In the genomic region with DNA sequence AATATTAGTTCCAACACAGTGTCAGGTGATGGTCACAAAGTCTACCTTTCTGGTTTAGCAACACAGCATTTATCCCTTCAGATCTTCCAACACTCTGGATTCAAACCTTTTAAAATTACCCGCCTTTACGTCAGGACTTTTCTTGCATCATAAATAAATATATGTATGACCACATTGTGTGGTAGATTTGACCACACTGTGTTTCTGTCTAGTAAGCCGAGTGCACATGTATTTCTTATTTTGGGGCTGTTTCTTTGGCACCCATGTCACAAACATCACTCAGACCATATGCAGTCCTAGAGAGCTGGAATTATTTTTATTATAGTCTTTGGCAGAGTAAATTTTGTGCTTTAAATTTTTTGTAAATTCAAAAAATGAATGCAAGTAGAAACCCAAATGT, we compare ENCODE assay signal across 14 cellular contexts.
A peak's percentile ranks its signal among the peaks of the same experiment; 100 is the strongest.
DNase-seq lines count a peak whose midpoint lies in the region; ATAC-seq lines count a peak whose summit lies in the region.
"Had no signal": no experiment of that assay in that cellular context is flagged by ENCODE, and none has a peak within 500 bp of the region (broad histone marks: within the 10 kb centered on the region; RNA-seq: fewer than 3 reads in every experiment).

No MANE protein-coding gene starts in this region.

- CTCF ChIA-PET in activated CD8-positive, alpha-beta memory T cell treated with anti-CD3 and anti-CD28 coated beads, Interleukin-2, amount 10 ng/mL, durations not matched to agents 7 days and 5 days (lab: Charles Lee) = interaction anchor here (1.1 to 2.8 kb wide), 2 partner anchors 25 to 30 kb away, joined by 4 to 9 read pairs; no protein-coding TSS in a partner anchor

- H3K36me3 Mint-ChIP-seq in activated CD8-positive, alpha-beta memory T cell treated with anti-CD3 and anti-CD28 coated beads, Interleukin-2, amount 10 ng/mL, durations not matched to agents 7 days and 5 days = peaks cover 45% of the 10 kb centered on the region
- peaks cover 23% of the 10 kb centered on the region for H3K36me3 Mint-ChIP-seq in activated naive CD8-positive, alpha-beta T cell
- H3K36me3 Mint-ChIP-seq in stimulated activated effector memory CD8-positive, alpha-beta T cell treated with anti-CD3 and anti-CD28 coated beads, Interleukin-12 subunit alpha, Interleukin-12 subunit beta, amount 100 ng/mL, for 72 hours = peaks cover 75% of the 10 kb centered on the region

- no peaks in the 10 kb centered on the region for H3K27me3 Mint-ChIP-seq in activated CD8-positive, alpha-beta memory T cell treated with anti-CD3 and anti-CD28 coated beads, Interleukin-2, amount 10 ng/mL, durations not matched to agents 7 days and 5 days
- H3K27me3 Mint-ChIP-seq in activated naive CD8-positive, alpha-beta T cell = no peaks in the 10 kb centered on the region

- ATAC-seq in activated CD8-positive, alpha-beta memory T cell treated with anti-CD3 and anti-CD28 coated beads, Interleukin-2, amount 10 ng/mL, durations not matched to agents 7 days and 5 days = no peak
- peak; percentile 47 for ATAC-seq in stimulated activated effector memory CD8-positive, alpha-beta T cell treated with anti-CD3 and anti-CD28 coated beads, Interleukin-12 subunit alpha, Interleukin-12 subunit beta, amount 100 ng/mL, for 72 hours
- ATAC-seq in GM21381 (IDR thresholded peaks at IDR 0.05; ENCODE audit: unreplicated experiment) = no peak
- ATAC-seq in HG03342 (IDR thresholded peaks at IDR 0.05; ENCODE audit: unreplicated experiment) = no peak

- peaks cover 75% of the 10 kb centered on the region for H3K4me1 Mint-ChIP-seq in activated CD8-positive, alpha-beta memory T cell treated with anti-CD3 and anti-CD28 coated beads, Interleukin-2, amount 10 ng/mL, durations not matched to agents 7 days and 5 days
- peaks cover 84% of the 10 kb centered on the region for H3K4me1 Mint-ChIP-seq in activated naive CD8-positive, alpha-beta T cell (ENCODE audit: low read depth)
- H3K4me1 Mint-ChIP-seq in stimulated activated effector memory CD8-positive, alpha-beta T cell treated with anti-CD3 and anti-CD28 coated beads, Interleukin-12 subunit alpha, Interleukin-12 subunit beta, amount 100 ng/mL, for 72 hours = peaks cover 75% of the 10 kb centered on the region

- no peaks in the 10 kb centered on the region for H3K9me3 Mint-ChIP-seq in activated CD8-positive, alpha-beta memory T cell treated with anti-CD3 and anti-CD28 coated beads, Interleukin-2, amount 10 ng/mL, durations not matched to agents 7 days and 5 days (ENCODE audit: low read depth)
- H3K9me3 Mint-ChIP-seq in activated naive CD8-positive, alpha-beta T cell (ENCODE audit: low read depth) = no peaks in the 10 kb centered on the region
- no peaks in the 10 kb centered on the region for H3K9me3 Mint-ChIP-seq in stimulated activated effector memory CD8-positive, alpha-beta T cell treated with anti-CD3 and anti-CD28 coated beads, Interleukin-12 subunit alpha, Interleukin-12 subunit beta, amount 100 ng/mL, for 72 hours

- no peak for DNase-seq in activated CD8-positive, alpha-beta memory T cell treated with anti-CD3 and anti-CD28 coated beads, Interleukin-2, amount 10 ng/mL, durations not matched to agents 7 days and 5 days
- no peak for DNase-seq in activated CD8-positive, alpha-beta memory T cell treated with anti-CD3 and anti-CD28 coated beads for 24 hours
- DNase-seq in NOMO-1 (lab: John Stamatoyannopoulos, UW; ENCODE audit: unreplicated experiment in 2 of 2) (peak; percentile 3 to 49), COLO829 (ENCODE audit: low spot score) (no peak)
- DNase-seq in stimulated activated effector memory CD8-positive, alpha-beta T cell treated with anti-CD3 and anti-CD28 coated beads, Interleukin-12 subunit alpha, Interleukin-12 subunit beta, amount 100 ng/mL, for 72 hours (ENCODE audit: low spot score in 2 of 2) = no peak
- DNase-seq: activated CD8-positive, alpha-beta memory T cell treated with anti-CD3 and anti-CD28 coated beads, Interleukin-2, amount 50 U/mL, for 48 hours; amniotic stem cell; NCI-H187 treated with DMSO at 0.1 percent for 48 hours; NCI-H524; stimulated activated CD4-positive, alpha-beta T cell treated with anti-CD3 and anti-CD28 coated beads, Interleukin-12 subunit alpha, Interleukin-12 subunit beta, amount 100 ng/mL, for 4 hours had no signal

- H3K4me3 Mint-ChIP-seq in activated CD8-positive, alpha-beta memory T cell treated with anti-CD3 and anti-CD28 coated beads, Interleukin-2, amount 10 ng/mL, durations not matched to agents 7 days and 5 days = no peak overlapping the region
- peak overlapping the region; percentile 64 for H3K4me3 Mint-ChIP-seq in activated naive CD8-positive, alpha-beta T cell
- peak overlapping the region; percentile 29 for H3K4me3 Mint-ChIP-seq in stimulated activated effector memory CD8-positive, alpha-beta T cell treated with anti-CD3 and anti-CD28 coated beads, Interleukin-12 subunit alpha, Interleukin-12 subunit beta, amount 100 ng/mL, for 72 hours

- H3K27ac Mint-ChIP-seq in activated CD8-positive, alpha-beta memory T cell treated with anti-CD3 and anti-CD28 coated beads, Interleukin-2, amount 10 ng/mL, durations not matched to agents 7 days and 5 days = peak overlapping the region; percentile 75
- peak overlapping the region; percentile 91 for H3K27ac Mint-ChIP-seq in activated naive CD8-positive, alpha-beta T cell
- H3K27ac Mint-ChIP-seq in stimulated activated effector memory CD8-positive, alpha-beta T cell treated with anti-CD3 and anti-CD28 coated beads, Interleukin-12 subunit alpha, Interleukin-12 subunit beta, amount 100 ng/mL, for 72 hours = peak overlapping the region; percentile 18
- H3K27ac Mint-ChIP-seq: progenitor cell of endocrine pancreas had no signal

Comparison
In these comparisons a context has a peak if more than half of its experiments do, and no peak if none do; other contexts are left out.
1. DNase-seq: peak in NOMO-1 (2 of 2); none in activated CD8-positive, alpha-beta memory T cell treated with anti-CD3 and anti-CD28 coated beads, Interleukin-2, amount 10 ng/mL, durations not matched to agents 7 days and 5 days (single experiment), activated CD8-positive, alpha-beta memory T cell treated with anti-CD3 and anti-CD28 coated beads for 24 hours (single experiment), stimulated activated effector memory CD8-positive, alpha-beta T cell treated with anti-CD3 and anti-CD28 coated beads, Interleukin-12 subunit alpha, Interleukin-12 subunit beta, amount 100 ng/mL, for 72 hours (0 of 2) and COLO829 (single experiment).
2. H3K27ac Mint-ChIP-seq: peak in every context shown above with its lines; median percentile 91 in activated naive CD8-positive, alpha-beta T cell; 75 in activated CD8-positive, alpha-beta memory T cell treated with anti-CD3 and anti-CD28 coated beads, Interleukin-2, amount 10 ng/mL, durations not matched to agents 7 days and 5 days; 18 in stimulated activated effector memory CD8-positive, alpha-beta T cell treated with anti-CD3 and anti-CD28 coated beads, Interleukin-12 subunit alpha, Interleukin-12 subunit beta, amount 100 ng/mL, for 72 hours.